Comparison of ENCODE assay signal across 24 cellular contexts in the genomic region with DNA sequence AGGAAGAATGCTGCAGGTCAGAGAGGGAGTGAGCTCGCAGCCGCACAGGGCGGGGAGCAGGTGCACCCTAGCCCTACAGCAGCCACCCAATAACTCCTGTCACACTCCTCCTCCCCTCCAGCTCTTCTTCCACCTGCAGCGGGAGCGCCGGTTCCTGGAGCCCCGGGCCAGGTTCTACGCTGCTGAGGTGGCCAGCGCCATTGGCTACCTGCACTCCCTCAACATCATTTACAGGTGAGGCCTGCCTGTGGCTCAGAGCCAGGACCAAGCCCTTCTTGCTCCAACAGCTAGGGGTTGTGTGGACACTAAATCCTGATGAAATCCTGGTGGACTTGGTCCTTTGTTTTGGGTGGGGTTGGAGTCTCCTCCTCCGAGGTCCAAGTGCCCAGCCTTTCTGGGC. TPM values are rescaled to one million over a fixed set of nuclear protein-coding genes. Genes with fewer than 3 reads are reported as not detected.
"Had no signal": no experiment of that assay in that cellular context is flagged by ENCODE, and none has a peak within 500 bp of the region (broad histone marks: within the 10 kb centered on the region; RNA-seq: fewer than 3 reads in every experiment).

No MANE protein-coding gene starts in this region.

- DNase-seq: cortex of kidney; effector memory CD8-positive, alpha-beta T cell; erythroblast; esophagus squamous epithelium; foreskin melanocyte; glutamatergic neuron; hypothalamus; left ventricle myocardium inferior; lower lobe of right lung; naive thymus-derived CD4-positive, alpha-beta T cell; nucleus accumbens; psoas muscle; right cardiac atrium; stimulated activated CD4-positive, alpha-beta T cell treated with anti-CD3 and anti-CD28 coated beads, Interleukin-4, amount 100 ng/mL, for 4 hours; upper lobe of right lung; uterus had no signal

- H3K9me3 Mint-ChIP-seq: effector memory CD8-positive, alpha-beta T cell; nephron; neural progenitor cell; stimulated activated memory B cell treated with anti-CD40 and anti-IgM and Interleukin-4, amounts not matched to agents 10 μg/mL and 1 μg/mL and 100 μg/mL, for 72 hours; stimulated activated naive CD8-positive, alpha-beta T cell treated with anti-CD3 and anti-CD28 coated beads, Interleukin-15, Interleukin-2, amounts not matched to agents 100 ng/mL and 50 ng/mL, for 24 hours had no signal

- H3K27me3 ChIP-seq: cardiac muscle cell, esophagus squamous epithelium, neural progenitor cell, tibial nerve, upper lobe of right lung, uterus had no signal

- ATAC-seq: effector memory CD8-positive, alpha-beta T cell; lower lobe of right lung; naive thymus-derived CD4-positive, alpha-beta T cell; psoas muscle; right cardiac atrium; stimulated activated memory B cell treated with anti-CD40 and anti-IgM and Interleukin-4, amounts not matched to agents 10 μg/mL and 1 μg/mL and 100 μg/mL, for 72 hours; upper lobe of right lung had no signal

- H2AFZ ChIP-seq: neural progenitor cell had no signal

- H3K4me3 ChIP-seq: cardiac muscle cell, esophagus squamous epithelium, left ventricle myocardium inferior, lower lobe of right lung, neural progenitor cell, psoas muscle, skin epidermis, thoracic aorta, tibial nerve, upper lobe of right lung, uterus had no signal

- H3K9ac ChIP-seq: neural progenitor cell had no signal

- H3K36me3 ChIP-seq: cardiac muscle cell, esophagus squamous epithelium, left ventricle myocardium inferior, lower lobe of right lung, neural progenitor cell, thoracic aorta, upper lobe of right lung, uterus had no signal

- H3K4me1 ChIP-seq: esophagus squamous epithelium, left ventricle myocardium inferior, lower lobe of right lung, neural progenitor cell, psoas muscle, tibial nerve, upper lobe of right lung, uterus had no signal

- H3K9me3 ChIP-seq: esophagus squamous epithelium, left ventricle myocardium inferior, lower lobe of right lung, psoas muscle, thoracic aorta, tibial nerve, upper lobe of right lung, uterus had no signal

- H3K27ac Mint-ChIP-seq: effector memory CD8-positive, alpha-beta T cell; naive thymus-derived CD4-positive, alpha-beta T cell; nephron; neural progenitor cell; stimulated activated memory B cell treated with anti-CD40 and anti-IgM and Interleukin-4, amounts not matched to agents 10 μg/mL and 1 μg/mL and 100 μg/mL, for 72 hours; stimulated activated naive CD8-positive, alpha-beta T cell treated with anti-CD3 and anti-CD28 coated beads, Interleukin-15, Interleukin-2, amounts not matched to agents 100 ng/mL and 50 ng/mL, for 24 hours had no signal

- H3K4me2 ChIP-seq: neural progenitor cell had no signal

- H3K36me3 Mint-ChIP-seq: naive thymus-derived CD4-positive, alpha-beta T cell; stimulated activated memory B cell treated with anti-CD40 and anti-IgM and Interleukin-4, amounts not matched to agents 10 μg/mL and 1 μg/mL and 100 μg/mL, for 72 hours had no signal

- H3K27me3 Mint-ChIP-seq: naive thymus-derived CD4-positive, alpha-beta T cell; stimulated activated memory B cell treated with anti-CD40 and anti-IgM and Interleukin-4, amounts not matched to agents 10 μg/mL and 1 μg/mL and 100 μg/mL, for 72 hours; stimulated activated naive CD8-positive, alpha-beta T cell treated with anti-CD3 and anti-CD28 coated beads, Interleukin-15, Interleukin-2, amounts not matched to agents 100 ng/mL and 50 ng/mL, for 24 hours had no signal

- H3K27ac ChIP-seq: cardiac muscle cell, esophagus squamous epithelium, left ventricle myocardium inferior, lower lobe of right lung, neural progenitor cell, psoas muscle, skin epidermis, thoracic aorta, tibial nerve, upper lobe of right lung, uterus had no signal

- H3K4me3 Mint-ChIP-seq: effector memory CD8-positive, alpha-beta T cell; naive thymus-derived CD4-positive, alpha-beta T cell; nephron; stimulated activated memory B cell treated with anti-CD40 and anti-IgM and Interleukin-4, amounts not matched to agents 10 μg/mL and 1 μg/mL and 100 μg/mL, for 72 hours; stimulated activated naive CD8-positive, alpha-beta T cell treated with anti-CD3 and anti-CD28 coated beads, Interleukin-15, Interleukin-2, amounts not matched to agents 100 ng/mL and 50 ng/mL, for 24 hours had no signal

- H3K4me1 Mint-ChIP-seq: naive thymus-derived CD4-positive, alpha-beta T cell; nephron; stimulated activated memory B cell treated with anti-CD40 and anti-IgM and Interleukin-4, amounts not matched to agents 10 μg/mL and 1 μg/mL and 100 μg/mL, for 72 hours had no signal

RNA-seq across cellular contexts. Expression of a gene that starts 11.7 kb away (rescaled TPM):
- polyA plus RNA-seq: cardiac muscle cell; naive thymus-derived CD4-positive, alpha-beta T cell had no signal
